13 cellular contexts compared by ENCODE assay signal in genomic region chr2:240914645-240915525, GRCh38. TPM values are rescaled to one million over a fixed set of nuclear protein-coding genes. Genes with fewer than 3 reads are reported as not detected.
DNase-seq lines count a peak whose midpoint lies in the region; ATAC-seq, FAIRE-seq and TF ChIP-seq lines count a peak whose summit lies in the region.
"Had no signal": no experiment of that assay in that cellular context is flagged by ENCODE, and none has a peak within 500 bp of the region (broad histone marks: within the 10 kb centered on the region; RNA-seq: fewer than 3 reads in every experiment).

No MANE protein-coding gene starts in this region.

- H3K27ac Mint-ChIP-seq in activated naive CD8-positive, alpha-beta T cell treated with anti-CD3 and anti-CD28 coated beads, Interleukin-2, amount 10 ng/mL, durations not matched to agents 7 days and 5 days: no peak overlapping the region
- H3K27ac Mint-ChIP-seq in activated naive CD8-positive, alpha-beta T cell treated with anti-CD3 and anti-CD28 coated beads, Interleukin-2, amount 50 U/mL, for 24 hours: no peak overlapping the region
- H3K27ac Mint-ChIP-seq: dendritic cell treated with granulocyte-macrophage colony-stimulating factor and Interleukin-4, amounts not matched to agents 40 ng/mL and 50 ng/mL, for 4 days; immature natural killer cell; stimulated activated naive B cell treated with anti-CD40 and anti-IgM and Interleukin-4, amounts not matched to agents 10 μg/mL and 1 μg/mL and 100 μg/mL, for 72 hours had no signal

- intact Hi-C loops in kidney (cut with DNase I) (no loop called here), upper lobe of right lung (cut with DNase I) (no loop called here)

- H3K9me3 ChIP-seq in kidney (ENCODE audit: control insufficient read depth in 1 of 2, low read length in 2 of 2) (no peaks in the 10 kb centered on the region), upper lobe of right lung (no peaks in the 10 kb centered on the region)

- H3K4me1 ChIP-seq in kidney (ENCODE audit: control insufficient read depth in 1 of 2, insufficient read depth in 1 of 2, low read depth in 1 of 2, low read length in 2 of 2) (peaks cover 7 to 9% of the 10 kb centered on the region in 2 donors), upper lobe of right lung (peaks cover 30% of the 10 kb centered on the region)

- no peaks in the 10 kb centered on the region for H3K4me1 Mint-ChIP-seq in activated naive CD8-positive, alpha-beta T cell treated with anti-CD3 and anti-CD28 coated beads, Interleukin-2, amount 10 ng/mL, durations not matched to agents 7 days and 5 days
- H3K4me1 Mint-ChIP-seq in activated naive CD8-positive, alpha-beta T cell treated with anti-CD3 and anti-CD28 coated beads, Interleukin-2, amount 50 U/mL, for 24 hours: no peaks in the 10 kb centered on the region
- H3K4me1 Mint-ChIP-seq: immature natural killer cell had no signal

- peak; percentile 21 for ATAC-seq in activated naive CD8-positive, alpha-beta T cell treated with anti-CD3 and anti-CD28 coated beads, Interleukin-2, amount 10 ng/mL, durations not matched to agents 7 days and 5 days (ENCODE audit: low read depth)
- no peak for ATAC-seq in activated naive CD8-positive, alpha-beta T cell treated with anti-CD3 and anti-CD28 coated beads, Interleukin-2, amount 50 U/mL, for 24 hours
- no peak for ATAC-seq in upper lobe of right lung

- H3K27me3 Mint-ChIP-seq in activated naive CD8-positive, alpha-beta T cell treated with anti-CD3 and anti-CD28 coated beads, Interleukin-2, amount 10 ng/mL, durations not matched to agents 7 days and 5 days: peaks cover 15% of the 10 kb centered on the region
- H3K27me3 Mint-ChIP-seq in activated naive CD8-positive, alpha-beta T cell treated with anti-CD3 and anti-CD28 coated beads, Interleukin-2, amount 50 U/mL, for 24 hours: peaks cover 5% of the 10 kb centered on the region

- no peak overlapping the region for H3K9ac ChIP-seq in kidney (ENCODE audit: low read length in 2 of 2)

- POLR2A ChIA-PET in activated naive CD8-positive, alpha-beta T cell treated with anti-CD3 and anti-CD28 coated beads, Interleukin-2, amount 10 ng/mL, durations not matched to agents 7 days and 5 days (lab: Charles Lee): no interaction called here

- no peaks in the 10 kb centered on the region for H3K36me3 Mint-ChIP-seq in activated naive CD8-positive, alpha-beta T cell treated with anti-CD3 and anti-CD28 coated beads, Interleukin-2, amount 10 ng/mL, durations not matched to agents 7 days and 5 days
- no peaks in the 10 kb centered on the region for H3K36me3 Mint-ChIP-seq in activated naive CD8-positive, alpha-beta T cell treated with anti-CD3 and anti-CD28 coated beads, Interleukin-2, amount 50 U/mL, for 24 hours (ENCODE audit: low read depth)
- H3K36me3 Mint-ChIP-seq: immature natural killer cell; stimulated activated naive B cell treated with anti-CD40 and anti-IgM and Interleukin-4, amounts not matched to agents 10 μg/mL and 1 μg/mL and 100 μg/mL, for 72 hours had no signal

- peaks cover 11% of the 10 kb centered on the region for H3K27me3 ChIP-seq in upper lobe of right lung

- no peaks in the 10 kb centered on the region for H3K9me3 Mint-ChIP-seq in activated naive CD8-positive, alpha-beta T cell treated with anti-CD3 and anti-CD28 coated beads, Interleukin-2, amount 10 ng/mL, durations not matched to agents 7 days and 5 days
- no peaks in the 10 kb centered on the region for H3K9me3 Mint-ChIP-seq in activated naive CD8-positive, alpha-beta T cell treated with anti-CD3 and anti-CD28 coated beads, Interleukin-2, amount 50 U/mL, for 24 hours
- H3K9me3 Mint-ChIP-seq: dendritic cell treated with granulocyte-macrophage colony-stimulating factor and Interleukin-4, amounts not matched to agents 40 ng/mL and 50 ng/mL, for 4 days; stimulated activated naive B cell treated with anti-CD40 and anti-IgM and Interleukin-4, amounts not matched to agents 10 μg/mL and 1 μg/mL and 100 μg/mL, for 72 hours had no signal

- DNase-seq in activated naive CD8-positive, alpha-beta T cell treated with anti-CD3 and anti-CD28 coated beads, Interleukin-2, amount 10 ng/mL, durations not matched to agents 7 days and 5 days: no peak
- DNase-seq in activated naive CD8-positive, alpha-beta T cell treated with anti-CD3 and anti-CD28 coated beads, Interleukin-2, amount 50 U/mL, for 24 hours: no peak
- DNase-seq in RPMI7951 (ENCODE audit: low read depth) (peak; percentile 75), kidney (peak; percentile 72), upper lobe of right lung (no peak), NCI-H1105 (lab: John Stamatoyannopoulos, UW) (no peak), C1 segment of cervical spinal cord (lab: John Stamatoyannopoulos, UW) (no peak)
- no peak for DNase-seq in stimulated activated CD4-positive, alpha-beta T cell treated with anti-CD3 and anti-CD28 coated beads, Interleukin-4, amount 100 ng/mL, for 4 hours

- no peak for FAIRE-seq in kidney (lab: Jason Lieb, UNC)

- H3K36me3 ChIP-seq in kidney (ENCODE audit: control insufficient read depth in 1 of 2, insufficient read depth in 2 of 2, low read length in 2 of 2) (no peaks in the 10 kb centered on the region), upper lobe of right lung (no peaks in the 10 kb centered on the region)

- H3K4me3 Mint-ChIP-seq in activated naive CD8-positive, alpha-beta T cell treated with anti-CD3 and anti-CD28 coated beads, Interleukin-2, amount 10 ng/mL, durations not matched to agents 7 days and 5 days: no peak overlapping the region
- H3K4me3 Mint-ChIP-seq in activated naive CD8-positive, alpha-beta T cell treated with anti-CD3 and anti-CD28 coated beads, Interleukin-2, amount 50 U/mL, for 24 hours: no peak overlapping the region
- H3K4me3 Mint-ChIP-seq: dendritic cell treated with granulocyte-macrophage colony-stimulating factor and Interleukin-4, amounts not matched to agents 40 ng/mL and 50 ng/mL, for 4 days; immature natural killer cell; stimulated activated naive B cell treated with anti-CD40 and anti-IgM and Interleukin-4, amounts not matched to agents 10 μg/mL and 1 μg/mL and 100 μg/mL, for 72 hours had no signal

- TF ChIP-seq CTCF in kidney (IDR thresholded peaks at IDR 0.05; ENCODE audit: borderline replicate concordance, extremely low read depth, insufficient read depth) (no peak), upper lobe of right lung (IDR thresholded peaks at IDR 0.05) (peak; percentile 3)

- H3K4me3 ChIP-seq in kidney (ENCODE audit: low read length in 2 of 2) (no peak overlapping the region), upper lobe of right lung (no peak overlapping the region)
- H3K4me3 ChIP-seq: smooth muscle cell had no signal

- H3K27ac ChIP-seq in kidney (ENCODE audit: low read depth in 2 of 2, low read length in 2 of 2): no peak overlapping the region
- no peak overlapping the region for H3K27ac ChIP-seq in upper lobe of right lung

RNA-seq across cellular contexts. Expression of gene CROCC2, which starts 8.7 kb away (rescaled TPM):
- total RNA-seq in activated naive CD8-positive, alpha-beta T cell treated with anti-CD3 and anti-CD28 coated beads, Interleukin-2, amount 10 ng/mL, durations not matched to agents 7 days and 5 days: not detected
- 0.12 TPM in 1 of 2 replicates, not detected in the other for total RNA-seq in RPMI7951 (2014; rRNA removed; shearing (Covaris generic))
- total RNA-seq in kidney: 0.13 TPM
- polyA plus RNA-seq in kidney (ENCODE audit: insufficient read depth, low read depth, low replicate concordance): not detected
- 0.26 TPM for total RNA-seq in upper lobe of right lung
- total RNA-seq: smooth muscle cell had no signal
- polyA plus RNA-seq: immature natural killer cell, smooth muscle cell had no signal

RNA-seq across cellular contexts. Expression of gene MAB21L4, which starts 18.9 kb away (rescaled TPM):
- total RNA-seq in activated naive CD8-positive, alpha-beta T cell treated with anti-CD3 and anti-CD28 coated beads, Interleukin-2, amount 10 ng/mL, durations not matched to agents 7 days and 5 days: not detected
- total RNA-seq in RPMI7951 (2014; rRNA removed; shearing (Covaris generic)): not detected in 2 replicates
- total RNA-seq in kidney: 6.1 TPM
- polyA plus RNA-seq in kidney (ENCODE audit: insufficient read depth, low read depth, low replicate concordance): 28.5 TPM
- total RNA-seq in upper lobe of right lung: 22.2 TPM
- polyA plus RNA-seq: immature natural killer cell had no signal

RNA-seq across cellular contexts. Expression of gene AGXT, which starts 46.3 kb away (rescaled TPM):
- not detected for total RNA-seq in activated naive CD8-positive, alpha-beta T cell treated with anti-CD3 and anti-CD28 coated beads, Interleukin-2, amount 10 ng/mL, durations not matched to agents 7 days and 5 days
- 0.10 and 0.24 TPM in 2 replicates for total RNA-seq in RPMI7951 (2014; rRNA removed; shearing (Covaris generic))
- total RNA-seq in kidney: 0.09 TPM
- polyA plus RNA-seq in kidney (ENCODE audit: insufficient read depth, low read depth, low replicate concordance): 12.5 TPM
- total RNA-seq in upper lobe of right lung: not detected
- total RNA-seq: smooth muscle cell had no signal
- polyA plus RNA-seq: esophagus, immature natural killer cell, smooth muscle cell had no signal

Comparison
In these comparisons a context has a peak if more than half of its experiments do, and no peak if none do; other contexts are left out.
1. DNase-seq: peak in RPMI7951 (single experiment) and kidney (single experiment); none in activated naive CD8-positive, alpha-beta T cell treated with anti-CD3 and anti-CD28 coated beads, Interleukin-2, amount 10 ng/mL, durations not matched to agents 7 days and 5 days (single experiment), activated naive CD8-positive, alpha-beta T cell treated with anti-CD3 and anti-CD28 coated beads, Interleukin-2, amount 50 U/mL, for 24 hours (single experiment), upper lobe of right lung (single experiment), NCI-H1105 (single experiment), C1 segment of cervical spinal cord (0 of 14) and stimulated activated CD4-positive, alpha-beta T cell treated with anti-CD3 and anti-CD28 coated beads, Interleukin-4, amount 100 ng/mL, for 4 hours (0 of 2).